Comparison of ENCODE assay signal across 9 cellular contexts in genomic region chr10:24722131-24722675, GRCh38. TPM values are rescaled to one million over a fixed set of nuclear protein-coding genes. Genes with fewer than 3 reads are reported as not detected.
DNase-seq lines count a peak whose midpoint lies in the region; FAIRE-seq and TF ChIP-seq lines count a peak whose summit lies in the region.
"Had no signal": no experiment of that assay in that cellular context is flagged by ENCODE, and none has a peak within 500 bp of the region (broad histone marks: within the 10 kb centered on the region; RNA-seq: fewer than 3 reads in every experiment).

No MANE protein-coding gene starts in this region.

- TF ChIP-seq POLR2A in NB4 (IDR thresholded peaks at IDR 0.05; ENCODE audit: extremely low read depth, insufficient read length) (no peak), H1 (IDR thresholded peaks at IDR 0.05; ENCODE audit: control extremely low read depth in 1 of 2, low read depth in 2 of 2, low read length in 2 of 2) (no peak)

- H3K27ac Mint-ChIP-seq in activated CD4-positive, alpha-beta T cell treated with anti-CD3 and anti-CD28 coated beads, Interleukin-2, amount 10 ng/mL, durations not matched to agents 7 days and 5 days = peak overlapping the region; percentile 91
- H3K27ac Mint-ChIP-seq in osteocyte (ENCODE audit: unreplicated experiment) = peak overlapping the region; percentile 92

- H3K14ac ChIP-seq in H1 (ENCODE audit: insufficient read length) = no peak overlapping the region

- H4K5ac ChIP-seq in H1 (ENCODE audit: insufficient read length, low read depth, low read length) = no peak overlapping the region

- H3K23me2 ChIP-seq in H1 (ENCODE audit: low read depth, low read length) = peaks cover 23% of the 10 kb centered on the region

- TF ChIP-seq EP300 in H1 (IDR thresholded peaks at IDR 0.05; ENCODE audit: borderline replicate concordance in 1 of 2, low read depth in 2 of 2, low read length in 2 of 2) = no peak

- H2BK5ac ChIP-seq in H1 (ENCODE audit: low read depth, low read length) = no peak overlapping the region

- no peak for TF ChIP-seq RAD21 in H1 (IDR thresholded peaks at IDR 0.05 in 1 of 2, conservative IDR thresholded peaks at IDR 0.05 in 1 of 2; ENCODE audit: low read depth in 2 of 2, low read length in 2 of 2)

- FAIRE-seq in H1 (lab: Jason Lieb, UNC) (no peak), RCC 7860 (lab: Jason Lieb, UNC) (no peak)
- FAIRE-seq: endometrium had no signal

- peaks cover 3% of the 10 kb centered on the region for H3K27me3 Mint-ChIP-seq in activated CD4-positive, alpha-beta T cell treated with anti-CD3 and anti-CD28 coated beads, Interleukin-2, amount 10 ng/mL, durations not matched to agents 7 days and 5 days
- no peaks in the 10 kb centered on the region for H3K27me3 Mint-ChIP-seq in osteocyte (ENCODE audit: unreplicated experiment)

- peaks cover 4% of the 10 kb centered on the region in 2 experiments for H4K20me1 ChIP-seq in H1 (replicated peaks in 1 of 2; ENCODE audit: control insufficient read depth in 1 of 2, insufficient read depth in 2 of 2, low read length in 2 of 2)

- H3K18ac ChIP-seq in H1 (ENCODE audit: extremely low read depth, low read length) = no peak overlapping the region; the same call in 1 of the 2 replicates

- H2AK5ac ChIP-seq in H1 (ENCODE audit: low read depth, low read length) = no peak overlapping the region

- peak overlapping the region; percentile 98 for H3K4me2 ChIP-seq in H1 (ENCODE audit: insufficient read depth in 1 of 2, low read depth in 2 of 2, low read length in 2 of 2)

- H3K27ac ChIP-seq in H1 (ENCODE audit: low read depth, low read length) = no peak overlapping the region

- no peaks in the 10 kb centered on the region for H3K9me3 Mint-ChIP-seq in activated CD4-positive, alpha-beta T cell treated with anti-CD3 and anti-CD28 coated beads, Interleukin-2, amount 10 ng/mL, durations not matched to agents 7 days and 5 days
- H3K9me3 Mint-ChIP-seq in osteocyte (ENCODE audit: unreplicated experiment) = no peaks in the 10 kb centered on the region

- no peak overlapping the region for H3K56ac ChIP-seq in H1 (replicated peaks; ENCODE audit: insufficient read length, low read depth, low read length)

- H3K79me1 ChIP-seq in H1 (ENCODE audit: low read depth, low read length) = peaks cover 3% of the 10 kb centered on the region; the same call in 1 of the 2 replicates

- peak overlapping the region in 1 of 4 experiments; percentile 73; a peak in 3 of 7 replicates for H3K9ac ChIP-seq in H1 (replicated peaks in 1 of 4; ENCODE audit: extremely low read depth in 1 of 4, low read depth in 3 of 4, low read length in 3 of 4)

- no peak for DNase-seq in activated CD4-positive, alpha-beta T cell treated with anti-CD3 and anti-CD28 coated beads, Interleukin-2, amount 10 ng/mL, durations not matched to agents 7 days and 5 days
- DNase-seq in activated CD4-positive, alpha-beta T cell treated with anti-CD3 and anti-CD28 coated beads, Interleukin-2, amount 50 U/mL, for 48 hours = no peak
- DNase-seq in NB4 (ENCODE audit: low read depth) (peak; percentile 19), H1 (ENCODE audit: low read depth in 1 of 2, low spot score in 2 of 2) (no peak), osteocyte (ENCODE audit: extremely low spot score, unreplicated experiment) (no peak), midbrain (lab: John Stamatoyannopoulos, UW) (no peak), SKM-1 (lab: John Stamatoyannopoulos, UW; ENCODE audit: unreplicated experiment) (no peak), RCC 7860 (ENCODE audit: low spot score) (no peak)

- H2BK15ac ChIP-seq in H1 (ENCODE audit: low read length) = 0 out of 2 replicates have a peak overlapping the region, but pooled peaks have one; percentile 61

- peaks cover 0 to 50% of the 10 kb centered on the region in 2 experiments; a peak in 2 of 4 replicates for H3K79me2 ChIP-seq in H1 (ENCODE audit: control insufficient read depth in 1 of 2, insufficient read depth in 2 of 2, low read length in 2 of 2)

- H3K36me3 Mint-ChIP-seq in activated CD4-positive, alpha-beta T cell treated with anti-CD3 and anti-CD28 coated beads, Interleukin-2, amount 10 ng/mL, durations not matched to agents 7 days and 5 days (ENCODE audit: low read depth) = peaks cover 6% of the 10 kb centered on the region
- peaks cover 8% of the 10 kb centered on the region for H3K36me3 Mint-ChIP-seq in osteocyte (ENCODE audit: unreplicated experiment)

- no peak overlapping the region for H2BK20ac ChIP-seq in H1 (ENCODE audit: low read length)

- peaks cover 6 to 19% (median 14%) of the 10 kb centered on the region in 4 experiments for H3K4me1 ChIP-seq in H1 (replicated peaks in 1 of 4; ENCODE audit: control insufficient read depth in 3 of 4, insufficient read depth in 4 of 4, low read length in 3 of 4)

- peak overlapping the region; percentile 83 for H3K4me3 Mint-ChIP-seq in activated CD4-positive, alpha-beta T cell treated with anti-CD3 and anti-CD28 coated beads, Interleukin-2, amount 10 ng/mL, durations not matched to agents 7 days and 5 days
- no peak overlapping the region for H3K4me3 Mint-ChIP-seq in osteocyte (ENCODE audit: unreplicated experiment)

- CTCF ChIA-PET in activated CD4-positive, alpha-beta T cell treated with anti-CD3 and anti-CD28 coated beads, Interleukin-2, amount 10 ng/mL, durations not matched to agents 7 days and 5 days (lab: Charles Lee) = interaction anchor here (0.6 kb wide), 1 partner anchor 26 kb away, joined by 3 read pairs; no protein-coding TSS in a partner anchor
- CTCF ChIA-PET in H1 (lab: Charles Lee; ENCODE audit: partially characterized antibody) = interaction anchor here (0.6 to 1.3 kb wide), 3 partner anchors 57 to 104 kb away, joined by 3 to 4 read pairs (median 3); no protein-coding TSS in a partner anchor

- peaks cover 33% of the 10 kb centered on the region for H3K4me1 Mint-ChIP-seq in activated CD4-positive, alpha-beta T cell treated with anti-CD3 and anti-CD28 coated beads, Interleukin-2, amount 10 ng/mL, durations not matched to agents 7 days and 5 days
- peaks cover 22% of the 10 kb centered on the region for H3K4me1 Mint-ChIP-seq in osteocyte (ENCODE audit: unreplicated experiment)

- H2BK12ac ChIP-seq in H1 (ENCODE audit: low read depth, low read length) = no peak overlapping the region

- POLR2A ChIA-PET in activated CD4-positive, alpha-beta T cell treated with anti-CD3 and anti-CD28 coated beads, Interleukin-2, amount 10 ng/mL, durations not matched to agents 7 days and 5 days (lab: Charles Lee) = no interaction called here
- POLR2A ChIA-PET in H1 (lab: Charles Lee; ENCODE audit: partially characterized antibody) = interaction anchor here (1.0 to 3.6 kb wide), 5 partner anchors 12 to 231 kb away, joined by 3 to 21 read pairs (median 4); partner anchors contain the start of gene PRTFDC1

- WGBS in H1 (ENCODE audit: extremely low coverage in 1 of 2, insufficient coverage in 1 of 2, insufficient read length in 1 of 2, insufficient replicate concordance in 2 of 2, low coverage in 1 of 2, low lambda C conversion rate in 2 of 2, missing lambda C conversion rate in 1 of 2), 2 experiments = 1% methylated on average over 12 of the region's 19 CpGs; no CpG with 5 or more reads in 1 of the 2 experiments

- H4K8ac ChIP-seq in H1 (ENCODE audit: extremely low read depth, insufficient read depth, low read length) = peak overlapping the region; percentile 86; the same call in 1 of the 2 replicates

- H3K4me3 ChIP-seq in NB4 (ENCODE audit: low read depth, low read length) (peak overlapping the region; percentile 70), H1 (ENCODE audit: extremely low read depth in 1 of 4, insufficient read depth in 2 of 4, low read depth in 3 of 4, low read length in 4 of 4) (peak overlapping the region; percentile 67 to 96 (median 84))

- H3K27me3 ChIP-seq in H1 (replicated peaks in 1 of 4; ENCODE audit: control insufficient read depth in 3 of 4, extremely low read depth in 1 of 4, insufficient read depth in 3 of 4, low read length in 3 of 4) = peaks cover 0 to 16% (median 12%) of the 10 kb centered on the region in 4 experiments; a peak in 5 of 7 replicates

- no peaks in the 10 kb centered on the region for H3K36me3 ChIP-seq in H1 (ENCODE audit: control insufficient read depth in 2 of 4, insufficient read depth in 4 of 4, low read length in 3 of 4)

- no peak overlapping the region for H2AFZ ChIP-seq in H1 (ENCODE audit: low read length)

- H3K23ac ChIP-seq in H1 (ENCODE audit: insufficient read length) = no peak overlapping the region

- H3K9me3 ChIP-seq in H1 (ENCODE audit: insufficient read depth in 2 of 2, low read depth in 1 of 2, low read length in 1 of 2) = no peaks in the 10 kb centered on the region

- H3K4ac ChIP-seq in H1 (replicated peaks; ENCODE audit: insufficient read length, low read depth, low read length) = no peak overlapping the region

- no peak overlapping the region for H2BK120ac ChIP-seq in H1 (replicated peaks; ENCODE audit: low read depth, low read length)

- no peak overlapping the region for H4K91ac ChIP-seq in H1 (replicated peaks; ENCODE audit: insufficient read length, low read length)

- TF ChIP-seq CTCF in NB4 (IDR thresholded peaks at IDR 0.05; ENCODE audit: low read depth, low read length) (no peak), H1 (IDR thresholded peaks at IDR 0.05; ENCODE audit: control extremely low read depth in 1 of 3, insufficient read depth in 1 of 3, low read depth in 1 of 3, low read length in 3 of 3) (no peak), osteocyte (IDR thresholded peaks at IDR 0.05) (no peak)

TF ChIP-seq in H1, 55 proteins besides CTCF, POLR2A, EP300 and RAD21:
- TF ChIP-seq SIN3A (conservative IDR thresholded peaks at IDR 0.05 in 1 of 2, IDR thresholded peaks at IDR 0.05 in 1 of 2; ENCODE audit: low read depth in 1 of 2, low read length in 2 of 2) = peak in 1 of 2 experiments; percentile 36; a peak in 1 of 4 replicates
- peak; percentile 6 for TF ChIP-seq ASH2L (IDR thresholded peaks at IDR 0.05; ENCODE audit: low read length)
- no peak for TF ChIP-seq TAF7 (optimal IDR thresholded peaks at IDR 0.05; ENCODE audit: borderline replicate concordance, low read depth, low read length)

RNA-seq across cellular contexts. Expression of gene ARHGAP21, which starts 1.5 kb away (rescaled TPM):
- total RNA-seq in activated CD4-positive, alpha-beta T cell treated with anti-CD3 and anti-CD28 coated beads, Interleukin-2, amount 10 ng/mL, durations not matched to agents 7 days and 5 days = 10 to 100 TPM; 26.1 to 27.4 TPM
- total RNA-seq in H1 (2021; fragmentation: NEBNext Ultra II Directional; extraction: Animal tissue kit (Norgen Biotek cat#: 25700)) = 34.9 and 35.3 TPM in 2 replicates
- polyA plus RNA-seq in H1 (2011; rRNA removed) = 10.7 and 14.4 TPM in 2 replicates
- 18.5 TPM for polyA plus RNA-seq in H1 (2011; cell fraction: cytosol; rRNA removed)
- 35.1 TPM for polyA plus RNA-seq in H1 (2011; cell fraction: nucleus; rRNA removed)
- polyA plus RNA-seq in H1 (2012, experiment 1 of 2) = 17.9 to 27.4 TPM (median 20.9 TPM) in 4 replicates
- polyA plus RNA-seq in H1 (2012, experiment 2 of 2) = 0.83 TPM
- 19.3 TPM for polyA plus RNA-seq in H1 (2013, experiment 1 of 2)
- 17.9 TPM for polyA plus RNA-seq in H1 (2013, experiment 2 of 2)
- 50.3 and 79.0 TPM in 2 replicates for polyA minus RNA-seq in H1 (2011; rRNA and poly(A)+ RNA removed)
- 36.3 TPM for polyA minus RNA-seq in H1 (2011; cell fraction: cytosol; rRNA and poly(A)+ RNA removed)
- 72.5 TPM for polyA minus RNA-seq in H1 (2011; cell fraction: nucleus; rRNA and poly(A)+ RNA removed)
- total RNA-seq in osteocyte = 160 and 170 TPM in 2 replicates
